ENCODE assay signal across 8 cellular contexts in the genomic region with DNA sequence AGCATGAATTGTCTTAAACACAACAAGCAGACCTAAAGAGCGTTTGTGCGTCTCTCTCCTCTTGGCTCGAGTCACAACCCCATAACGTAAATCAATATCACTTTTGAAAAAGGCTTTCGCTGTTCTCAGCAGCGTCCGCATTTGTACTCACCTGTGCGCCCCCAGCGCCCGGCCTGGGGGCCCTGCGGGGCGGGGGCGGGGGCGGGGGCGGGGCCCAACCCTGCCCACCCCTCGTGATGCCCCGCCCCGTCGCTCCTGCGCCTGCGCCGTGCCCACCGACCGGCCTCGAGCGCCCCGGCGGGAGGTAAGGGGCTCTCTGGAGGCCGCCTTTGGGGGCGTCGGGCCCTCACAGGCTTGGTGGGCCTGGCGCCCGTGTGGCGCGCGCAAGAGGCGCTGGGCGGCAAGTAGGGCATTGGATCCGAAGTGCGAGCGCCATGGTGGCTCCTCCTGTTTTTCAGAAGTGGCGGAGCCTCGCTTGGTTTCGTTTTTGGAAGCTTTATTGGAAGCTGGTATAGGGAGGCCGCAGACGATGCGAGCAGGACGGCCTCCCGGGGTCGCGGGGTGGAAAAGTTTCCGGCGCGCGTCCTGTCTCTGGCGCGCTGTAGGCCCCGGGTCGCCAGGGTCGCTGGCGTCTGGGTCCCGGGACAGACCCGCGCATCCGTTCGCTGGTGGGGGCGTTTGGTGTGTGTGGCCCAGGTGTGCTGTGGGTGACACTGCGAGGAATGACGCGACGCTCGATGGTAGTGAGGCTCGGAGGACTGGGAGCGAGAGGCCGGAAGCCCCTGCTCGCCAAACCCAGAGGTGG. TPM values are rescaled to one million over a fixed set of nuclear protein-coding genes. Genes with fewer than 3 reads are reported as not detected.
A peak's percentile ranks its signal among the peaks of the same experiment; 100 is the strongest.
DNase-seq lines count a peak whose midpoint lies in the region; ATAC-seq and TF ChIP-seq lines count a peak whose summit lies in the region.

A gene (plus strand): TSS at position 252 of the 805 bp plus-strand sequence. CDS start 8,586 bp downstream, outside the sequence.

- H3K36me3 Mint-ChIP-seq in activated naive CD4-positive, alpha-beta T cell treated with anti-CD3 and anti-CD28 coated beads, Interleukin-2, amount 50 U/mL, for 24 hours, result peaks cover 4% of the 10 kb centered on the region
- peaks cover 3% of the 10 kb centered on the region for H3K36me3 Mint-ChIP-seq in osteocyte (ENCODE audit: unreplicated experiment)

- no peak for TF ChIP-seq CTCF in osteocyte (IDR thresholded peaks at IDR 0.05)
- TF ChIP-seq CTCF in thoracic aorta (IDR thresholded peaks at IDR 0.05), result peak; percentile 10

- H3K4me1 ChIP-seq in ES-I3 (ENCODE audit: insufficient read depth, low read length), result peaks cover 12% of the 10 kb centered on the region
- peaks cover 0 to 7% of the 10 kb centered on the region in 2 donors for H3K4me1 ChIP-seq in thoracic aorta (ENCODE audit: control insufficient read depth in 1 of 2, low read depth in 2 of 2)

- peak within 1 kb of the TSS; percentile 96 for H3K4me3 Mint-ChIP-seq in activated naive CD4-positive, alpha-beta T cell treated with anti-CD3 and anti-CD28 coated beads, Interleukin-2, amount 50 U/mL, for 24 hours
- peak within 1 kb of the TSS; percentile 96 for H3K4me3 Mint-ChIP-seq in osteocyte (ENCODE audit: unreplicated experiment)

- peak within 1 kb of the TSS; percentile 98 for H3K27ac Mint-ChIP-seq in activated naive CD4-positive, alpha-beta T cell treated with anti-CD3 and anti-CD28 coated beads, Interleukin-2, amount 50 U/mL, for 24 hours
- peak within 1 kb of the TSS; percentile 97 for H3K27ac Mint-ChIP-seq in osteocyte (ENCODE audit: unreplicated experiment)

- peaks cover 32% of the 10 kb centered on the region for H3K4me1 Mint-ChIP-seq in activated naive CD4-positive, alpha-beta T cell treated with anti-CD3 and anti-CD28 coated beads, Interleukin-2, amount 50 U/mL, for 24 hours
- H3K4me1 Mint-ChIP-seq in osteocyte (ENCODE audit: unreplicated experiment), result peaks cover 24% of the 10 kb centered on the region

- H3K27ac ChIP-seq in SK-N-MC (peak within 1 kb of the TSS; percentile 84), thoracic aorta (peak within 1 kb of the TSS; percentile 94 to 98)

- H3K9ac ChIP-seq in ES-I3 (ENCODE audit: low read depth, low read length) (peak within 1 kb of the TSS; percentile 71), SK-N-MC (ENCODE audit: insufficient read length) (peak within 1 kb of the TSS; percentile 90)

- no peaks in the 10 kb centered on the region for H3K27me3 Mint-ChIP-seq in activated naive CD4-positive, alpha-beta T cell treated with anti-CD3 and anti-CD28 coated beads, Interleukin-2, amount 50 U/mL, for 24 hours
- peaks cover 22% of the 10 kb centered on the region for H3K27me3 Mint-ChIP-seq in osteocyte (ENCODE audit: unreplicated experiment)

- DNase-seq in H4 (ENCODE audit: low spot score) (peak; percentile 61), LoVo (ENCODE audit: low spot score) (peak; percentile 73), SK-N-MC (ENCODE audit: low read depth, low spot score) (no peak), glomerular visceral epithelial cell (ENCODE audit: extremely low spot score) (peak; percentile 77), osteocyte (ENCODE audit: extremely low spot score, unreplicated experiment) (peak; percentile 94), thoracic aorta (ENCODE audit: low spot score) (peak; percentile 14)

- H3K27me3 ChIP-seq in thoracic aorta (replicated peaks; ENCODE audit: insufficient read depth), result no peaks in the 10 kb centered on the region

- peak within 1 kb of the TSS; percentile 94 for H3K4me3 ChIP-seq in SK-N-MC
- H3K4me3 ChIP-seq in thoracic aorta, result peak within 1 kb of the TSS; percentile 87

- ATAC-seq in thoracic aorta (ENCODE audit: insufficient number of reproducible peaks, low FRiP score, low read depth), result peak; percentile 80

- no peaks in the 10 kb centered on the region for H3K36me3 ChIP-seq in ES-I3 (ENCODE audit: insufficient read depth, low read length)
- no peaks in the 10 kb centered on the region for H3K36me3 ChIP-seq in SK-N-MC (ENCODE audit: insufficient read depth, low read length)
- no peaks in the 10 kb centered on the region for H3K36me3 ChIP-seq in thoracic aorta

- H3K9me3 ChIP-seq in ES-I3 (ENCODE audit: control insufficient read depth, insufficient read depth, low read length) (no peaks in the 10 kb centered on the region), SK-N-MC (ENCODE audit: low read depth, low read length) (no peaks in the 10 kb centered on the region), thoracic aorta (no peaks in the 10 kb centered on the region)

- no peaks in the 10 kb centered on the region for H3K9me3 Mint-ChIP-seq in activated naive CD4-positive, alpha-beta T cell treated with anti-CD3 and anti-CD28 coated beads, Interleukin-2, amount 50 U/mL, for 24 hours
- no peaks in the 10 kb centered on the region for H3K9me3 Mint-ChIP-seq in osteocyte (ENCODE audit: unreplicated experiment)

RNA-seq across cellular contexts. Expression of the gene that starts here (rescaled TPM):
- total RNA-seq in H4 (2014; rRNA removed; shearing (Covaris generic)), result 14.2 and 17.9 TPM in 2 replicates
- total RNA-seq in osteocyte (26.7 and 29.0 TPM in 2 replicates), thoracic aorta (10 to 100 TPM; 33.2 to 41.8 TPM)
